1 cellular context compared by ENCODE assay signal in genomic region chr2:135473567-135473966, GRCh38.
TF ChIP-seq lines count a peak whose summit lies in the region.

No MANE protein-coding gene starts in this region.

TF ChIP-seq in GM23338, 12 proteins besides CTCF, POLR2A, EP300 and RAD21 (continued from another document):
- TF ChIP-seq NANOG (IDR thresholded peaks at IDR 0.05; ENCODE audit: borderline replicate concordance) (no peak), CREB1 (CRISPR knock-in tag; IDR thresholded peaks at IDR 0.05; ENCODE audit: low read depth) (no peak), ZNF114 (CRISPR knock-in tag; IDR thresholded peaks at IDR 0.05) (no peak), ZNF462 (CRISPR knock-in tag; IDR thresholded peaks at IDR 0.05) (no peak), STAT1 (IDR thresholded peaks at IDR 0.05; ENCODE audit: unreplicated experiment) (no peak)
